ENCODE assay signal across 17 cellular contexts in the genomic region with DNA sequence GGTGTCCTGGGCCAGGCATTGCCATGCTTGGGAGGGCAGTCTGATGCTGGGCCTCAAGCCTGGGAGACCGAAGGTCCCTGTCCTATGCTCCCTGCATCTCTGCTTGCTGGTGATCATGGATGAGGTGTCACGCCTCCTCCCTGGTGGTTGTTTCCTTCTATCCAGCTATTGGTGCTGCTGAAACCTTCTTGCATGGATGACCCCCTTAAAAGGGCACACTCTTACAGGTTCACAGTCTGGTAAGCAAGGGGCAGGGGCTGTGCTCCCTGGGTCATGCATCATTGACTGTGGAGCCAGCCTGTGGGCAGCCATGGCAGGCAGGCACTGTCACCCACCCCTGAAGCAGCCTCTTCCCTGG. TPM values are rescaled to one million over a fixed set of nuclear protein-coding genes. Genes with fewer than 3 reads are reported as not detected.
DNase-seq lines count a peak whose midpoint lies in the region; FAIRE-seq and TF ChIP-seq lines count a peak whose summit lies in the region.
"Had no signal": no experiment of that assay in that cellular context is flagged by ENCODE, and none has a peak within 500 bp of the region (broad histone marks: within the 10 kb centered on the region; RNA-seq: fewer than 3 reads in every experiment).

No MANE protein-coding gene starts in this region.

- no peaks in the 10 kb centered on the region for H3K9me3 Mint-ChIP-seq in endothelial cell (ENCODE audit: unreplicated experiment)
- H3K9me3 Mint-ChIP-seq: CD8-positive, alpha-beta memory T cell had no signal

- peak overlapping the region; percentile 14 for H2AK5ac ChIP-seq in neuronal stem cell (ENCODE audit: low read depth, low read length)

- peaks cover 0 to 4% (median 0%) of the 10 kb centered on the region in 3 experiments for H3K27me3 ChIP-seq in neuronal stem cell (ENCODE audit: control insufficient read depth in 3 of 3, insufficient read depth in 3 of 3, low read depth in 1 of 3, low read length in 3 of 3)
- H3K27me3 ChIP-seq: BE2C had no signal

- no peak overlapping the region for H4K91ac ChIP-seq in neuronal stem cell (ENCODE audit: low read depth, low read length, poor library complexity)

- no peak overlapping the region for H2BK12ac ChIP-seq in neuronal stem cell (ENCODE audit: low read length)

- TF ChIP-seq CTCF in endothelial cell (IDR thresholded peaks at IDR 0.05; ENCODE audit: unreplicated experiment) = no peak

- peak overlapping the region; percentile 12 for H3K9ac ChIP-seq in neuronal stem cell (ENCODE audit: low read depth, low read length, poor library complexity)
- H3K9ac ChIP-seq: GM23248 had no signal

- no peak overlapping the region for H3K4me3 ChIP-seq in neuronal stem cell (ENCODE audit: low read length in 2 of 2)
- H3K4me3 ChIP-seq: A549, GM23248 had no signal

- H3K23ac ChIP-seq in neuronal stem cell (ENCODE audit: low read depth, low read length, poor library complexity) = no peak overlapping the region

- peak overlapping the region; percentile 24 for H3K27ac Mint-ChIP-seq in endothelial cell (ENCODE audit: unreplicated experiment)
- H3K27ac Mint-ChIP-seq: CD8-positive, alpha-beta memory T cell had no signal

- H2BK120ac ChIP-seq in neuronal stem cell (ENCODE audit: low read depth, low read length) = no peak overlapping the region

- peaks cover 28% of the 10 kb centered on the region for H3K4me1 Mint-ChIP-seq in endothelial cell (ENCODE audit: unreplicated experiment)
- H3K4me1 Mint-ChIP-seq: CD8-positive, alpha-beta memory T cell had no signal

- H3K79me1 ChIP-seq in neuronal stem cell (ENCODE audit: low read depth, low read length) = peaks cover 7% of the 10 kb centered on the region

- H3K9me3 ChIP-seq in neuronal stem cell (replicated peaks in 1 of 2; ENCODE audit: control insufficient read depth in 2 of 2, insufficient read depth in 1 of 2, low read depth in 1 of 2, low read length in 2 of 2) = no peaks in the 10 kb centered on the region
- H3K9me3 ChIP-seq: A549, BE2C, Caco-2 had no signal

- peak overlapping the region; percentile 19 for H2BK5ac ChIP-seq in neuronal stem cell (ENCODE audit: low read length)

- H3K36me3 Mint-ChIP-seq in endothelial cell (ENCODE audit: low read depth, unreplicated experiment) = peaks cover 38% of the 10 kb centered on the region
- H3K36me3 Mint-ChIP-seq: CD8-positive, alpha-beta memory T cell had no signal

- no peak overlapping the region for H3K27ac ChIP-seq in neuronal stem cell (replicated peaks; ENCODE audit: low read length)
- H3K27ac ChIP-seq: A549, GM23248 had no signal

- peak overlapping the region; percentile 11 for H3K18ac ChIP-seq in neuronal stem cell (ENCODE audit: low read length)

- H3K4me3 Mint-ChIP-seq in endothelial cell (ENCODE audit: unreplicated experiment) = peak overlapping the region; percentile 31
- H3K4me3 Mint-ChIP-seq: CD8-positive, alpha-beta memory T cell had no signal

- no peak for FAIRE-seq in RCC 7860 (lab: Jason Lieb, UNC)
- FAIRE-seq: A549, GM18507, H54, HepG2, HTR-8/SVneo had no signal

- DNase-seq in RCC 7860 (ENCODE audit: low spot score) (peak; percentile 32), endothelial cell (ENCODE audit: low spot score) (no peak), neuronal stem cell (ENCODE audit: low spot score) (no peak), NCI-H1436 (lab: John Stamatoyannopoulos, UW) (no peak), activated gamma-delta T cell (lab: John Stamatoyannopoulos, UW) (no peak), head of caudate nucleus (no peak)
- DNase-seq: BE2C; Caco-2; CD8-positive, alpha-beta memory T cell; DMS53; GF-D8; GM23248 had no signal

- no peak overlapping the region for H3K14ac ChIP-seq in neuronal stem cell (ENCODE audit: low read length)

- H2AFZ ChIP-seq in neuronal stem cell (ENCODE audit: low read length) = no peak overlapping the region
- H2AFZ ChIP-seq: GM23248 had no signal

- H3K27me3 Mint-ChIP-seq in endothelial cell (ENCODE audit: unreplicated experiment) = peaks cover 24% of the 10 kb centered on the region

- intact Hi-C loops in head of caudate nucleus (cut with DNase I) = no loop called here

- H3K36me3 ChIP-seq in neuronal stem cell (replicated peaks in 1 of 2; ENCODE audit: control insufficient read depth in 2 of 2, insufficient read depth in 2 of 2, low read length in 2 of 2) = no peaks in the 10 kb centered on the region

- no peak overlapping the region for H3K4ac ChIP-seq in neuronal stem cell (ENCODE audit: low read length)

- no peak overlapping the region for H4K8ac ChIP-seq in neuronal stem cell (ENCODE audit: low read depth, low read length)

- no peak overlapping the region for H3K4me2 ChIP-seq in neuronal stem cell (ENCODE audit: insufficient read depth, low read length, poor library complexity, severe bottlenecking)
- H3K4me2 ChIP-seq: A549 had no signal

- peaks cover 0 to 12% of the 10 kb centered on the region in 2 donors for H3K4me1 ChIP-seq in neuronal stem cell (ENCODE audit: control insufficient read depth in 2 of 2, insufficient read depth in 1 of 2, low read depth in 1 of 2, low read length in 2 of 2)
- H3K4me1 ChIP-seq: A549 had no signal

- WGBS in neuronal stem cell (ENCODE audit: extremely low coverage in 2 of 2, insufficient read length in 2 of 2, insufficient replicate concordance in 1 of 2), 2 donors = no CpG with 5 or more reads among the region's 2 CpGs

- H2BK15ac ChIP-seq in neuronal stem cell (ENCODE audit: low read length) = no peak overlapping the region

RNA-seq across cellular contexts. Expression of a gene that starts 36.8 kb away (rescaled TPM):
- total RNA-seq in endothelial cell (ENCODE audit: unreplicated experiment) = 11.7 TPM
- 5.2 TPM for polyA plus RNA-seq in neuronal stem cell (2013, experiment 1 of 2)
- polyA plus RNA-seq in neuronal stem cell (2013, experiment 2 of 2) = 5.5 TPM
